ENCODE assay signal across 8 cellular contexts in the genomic region with DNA sequence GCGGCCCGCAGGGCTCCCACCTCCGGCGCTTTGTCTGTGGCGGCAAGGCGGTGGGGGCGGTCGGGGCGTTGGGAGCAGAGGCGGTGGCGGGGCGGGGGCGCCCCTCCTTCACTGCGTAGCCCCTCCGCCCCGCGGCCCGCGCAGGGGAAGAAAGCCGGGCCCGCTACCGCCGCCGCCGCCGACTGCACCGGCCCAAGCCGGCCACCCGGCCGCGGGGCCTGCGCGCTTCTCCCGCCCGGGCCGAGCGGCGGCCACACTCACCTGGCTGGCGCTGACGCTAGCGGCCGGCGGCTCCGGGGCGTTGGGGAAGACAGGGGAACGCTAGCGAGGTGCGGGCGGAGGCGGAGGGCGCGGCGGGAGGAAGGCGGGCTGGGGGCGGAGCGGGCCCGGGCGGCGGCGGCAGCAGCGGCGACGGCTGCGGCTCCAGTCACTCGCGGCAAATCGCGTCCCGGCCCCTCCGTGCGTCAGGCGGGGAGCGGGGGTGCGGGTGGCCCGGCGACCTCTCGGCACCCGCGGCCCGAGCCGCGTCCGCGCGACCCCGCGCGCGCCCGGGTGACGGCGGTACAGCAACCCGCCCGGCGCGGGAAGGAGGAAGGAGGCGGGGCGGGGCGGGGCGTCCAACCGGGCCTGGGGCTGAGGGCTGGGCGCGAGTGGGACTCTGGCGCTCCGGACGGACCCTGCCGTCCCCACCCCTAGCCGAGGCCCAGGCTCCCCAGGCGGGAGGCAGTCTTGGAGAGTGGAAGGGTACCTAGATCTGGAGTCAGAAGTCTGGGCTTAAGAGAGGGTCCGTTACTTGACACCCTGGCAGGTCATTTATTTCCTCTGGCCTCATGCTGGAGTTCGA. TPM values are rescaled to one million over a fixed set of nuclear protein-coding genes. Genes with fewer than 3 reads are reported as not detected.
DNase-seq lines count a peak whose midpoint lies in the region; ATAC-seq and TF ChIP-seq lines count a peak whose summit lies in the region.

A gene with protein sequence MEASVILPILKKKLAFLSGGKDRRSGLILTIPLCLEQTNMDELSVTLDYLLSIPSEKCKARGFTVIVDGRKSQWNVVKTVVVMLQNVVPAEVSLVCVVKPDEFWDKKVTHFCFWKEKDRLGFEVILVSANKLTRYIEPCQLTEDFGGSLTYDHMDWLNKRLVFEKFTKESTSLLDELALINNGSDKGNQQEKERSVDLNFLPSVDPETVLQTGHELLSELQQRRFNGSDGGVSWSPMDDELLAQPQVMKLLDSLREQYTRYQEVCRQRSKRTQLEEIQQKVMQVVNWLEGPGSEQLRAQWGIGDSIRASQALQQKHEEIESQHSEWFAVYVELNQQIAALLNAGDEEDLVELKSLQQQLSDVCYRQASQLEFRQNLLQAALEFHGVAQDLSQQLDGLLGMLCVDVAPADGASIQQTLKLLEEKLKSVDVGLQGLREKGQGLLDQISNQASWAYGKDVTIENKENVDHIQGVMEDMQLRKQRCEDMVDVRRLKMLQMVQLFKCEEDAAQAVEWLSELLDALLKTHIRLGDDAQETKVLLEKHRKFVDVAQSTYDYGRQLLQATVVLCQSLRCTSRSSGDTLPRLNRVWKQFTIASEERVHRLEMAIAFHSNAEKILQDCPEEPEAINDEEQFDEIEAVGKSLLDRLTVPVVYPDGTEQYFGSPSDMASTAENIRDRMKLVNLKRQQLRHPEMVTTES (minus strand): TSS at position 595 of the 844 bp plus-strand sequence. CDS start 72,991 bp downstream, outside the sequence.

- H3K27ac ChIP-seq in ascending aorta, result peak within 1 kb of the TSS; percentile 92 to 94

- no peaks in the 10 kb centered on the region for H3K9me3 ChIP-seq in ascending aorta

- H3K27me3 ChIP-seq in ascending aorta, result no peaks in the 10 kb centered on the region

- TF ChIP-seq CTCF in ascending aorta (IDR thresholded peaks at IDR 0.05), result peak in 1 of 3 experiments; percentile 36

- intact Hi-C loops in T-helper 2 cell treated with Interferon-gamma antibody and Interleukin-4, amounts not matched to agents 100 ng/mL and 5 ng/mL, for 36 hours (cut with micrococcal nuclease), result loop anchor here (2.0 to 5.0 kb wide), 3 partner anchors 16 to 47 kb away; no protein-coding TSS in a partner anchor
- intact Hi-C loops in ascending aorta (cut with DNase I), result loop anchor here (5.0 to 10.0 kb wide), 3 partner anchors 42 to 400 kb away; no protein-coding TSS in a partner anchor

- peak; percentile 58 for ATAC-seq in GM21717 (IDR thresholded peaks at IDR 0.05; ENCODE audit: unreplicated experiment)

- DNase-seq in G401 (ENCODE audit: low spot score) (peak; percentile 50), ascending aorta (ENCODE audit: low spot score in 2 of 2) (peak in 1 of 2 donors; percentile 87), hepatic stellate cell (ENCODE audit: low spot score) (peak; percentile 37), renal cortical epithelial cell (ENCODE audit: low read depth) (no peak), cortex of kidney (lab: John Stamatoyannopoulos, UW) (no peak)

- in situ Hi-C loops in G401 (cut with HindIII; ENCODE audit: low sequenced_read_pairs), result no loop called here

- peaks cover 0 to 27% of the 10 kb centered on the region in 2 donors for H3K4me1 ChIP-seq in ascending aorta

- no peak for TF ChIP-seq EP300 in Ishikawa (IDR thresholded peaks at IDR 0.05; ENCODE audit: borderline replicate concordance)

- TF ChIP-seq RAD21 in Ishikawa (IDR thresholded peaks at IDR 0.05; ENCODE audit: low read depth), result no peak

- no peaks in the 10 kb centered on the region for H3K36me3 ChIP-seq in ascending aorta

- H3K4me3 ChIP-seq in ascending aorta, result peak within 1 kb of the TSS; percentile 84 to 98

TF ChIP-seq in Ishikawa, 13 proteins besides CTCF, POLR2A, EP300 and RAD21:
- no peak for TF ChIP-seq NFIC (IDR thresholded peaks at IDR 0.05)
- no peak for TF ChIP-seq FOXM1 (IDR thresholded peaks at IDR 0.05; ENCODE audit: borderline replicate concordance, low read depth)
- TF ChIP-seq, protein P1, sequence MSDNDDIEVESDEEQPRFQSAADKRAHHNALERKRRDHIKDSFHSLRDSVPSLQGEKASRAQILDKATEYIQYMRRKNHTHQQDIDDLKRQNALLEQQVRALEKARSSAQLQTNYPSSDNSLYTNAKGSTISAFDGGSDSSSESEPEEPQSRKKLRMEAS (IDR thresholded peaks at IDR 0.05), result peak; percentile 75
- peak; percentile 68; the same call in 1 of the 2 replicates for TF ChIP-seq ZBTB7A (IDR thresholded peaks at IDR 0.05; ENCODE audit: low read depth)
- 0 out of 2 replicates have a peak, but pooled peaks have one; percentile 15 for TF ChIP-seq EGR1 (IDR thresholded peaks at IDR 0.05)
- peak; percentile 26; the same call in 1 of the 2 replicates for TF ChIP-seq TAF1 (IDR thresholded peaks at IDR 0.05; ENCODE audit: low read depth)
TF ChIP-seq in Ishikawa: peak in this region for 4.

RNA-seq across cellular contexts. Expression of the gene that starts here (rescaled TPM):
- total RNA-seq in G401 (2014; rRNA removed; shearing (Covaris generic)), result 1.9 and 3.9 TPM in 2 replicates
- 11.4 and 13.6 TPM in 2 replicates for total RNA-seq in T-helper 2 cell treated with Interferon-gamma antibody and Interleukin-4, amounts not matched to agents 100 ng/mL and 5 ng/mL, for 36 hours
- total RNA-seq in ascending aorta (15.4 TPM), renal cortical epithelial cell (21.4 and 51.1 TPM in 2 replicates)

Comparison
In these comparisons a context has a peak if more than half of its experiments do, and no peak if none do; other contexts are left out.
1. DNase-seq: peak in G401 (single experiment) and hepatic stellate cell (single experiment); none in renal cortical epithelial cell (single experiment) and cortex of kidney (single experiment).